In the genomic region with DNA sequence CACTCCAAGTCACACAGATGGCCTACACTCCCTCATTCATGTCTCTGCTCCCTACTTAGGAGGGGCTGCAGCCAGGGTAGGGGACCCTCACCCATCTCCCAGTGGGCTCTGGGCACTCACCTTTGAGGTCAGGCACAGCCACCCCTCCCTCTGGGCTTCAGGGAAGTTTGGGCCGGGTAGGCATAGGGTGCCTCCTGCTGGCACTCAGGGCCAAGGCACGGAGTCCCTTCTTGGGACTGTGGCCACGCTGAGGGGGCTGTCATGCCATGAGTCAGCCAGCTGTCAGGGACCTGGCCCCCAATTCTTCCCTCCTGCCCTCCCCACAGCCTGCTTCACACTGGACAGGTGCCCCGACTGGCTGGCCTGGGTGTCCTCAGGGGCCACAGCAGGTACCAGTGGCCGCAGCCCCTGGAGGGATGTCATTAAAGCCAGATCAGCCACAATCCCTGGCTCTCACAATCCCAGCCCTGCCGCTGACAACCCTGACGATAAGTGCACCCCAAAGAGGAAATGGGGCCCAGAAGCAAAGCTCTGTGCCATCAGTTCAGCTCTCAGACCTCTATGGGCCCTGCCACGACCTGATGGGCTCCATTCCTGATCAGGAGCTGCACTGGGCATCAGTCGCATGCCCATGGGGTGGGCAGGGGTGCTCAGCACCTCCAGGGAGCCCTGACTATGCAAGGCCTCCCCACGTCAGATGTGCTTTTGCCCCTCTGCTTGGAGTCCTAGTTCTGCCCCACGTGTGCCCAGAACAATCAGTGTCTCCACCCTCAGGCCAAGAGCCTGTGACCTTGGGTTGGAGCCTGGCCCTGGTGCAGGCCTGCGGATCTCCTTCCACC, we compare ENCODE assay signal across 16 cellular contexts. TPM values are rescaled to one million over a fixed set of nuclear protein-coding genes. Genes with fewer than 3 reads are reported as not detected.
DNase-seq lines count a peak whose midpoint lies in the region; ATAC-seq and TF ChIP-seq lines count a peak whose summit lies in the region.
"Had no signal": no experiment of that assay in that cellular context is flagged by ENCODE, and none has a peak within 500 bp of the region (broad histone marks: within the 10 kb centered on the region; RNA-seq: fewer than 3 reads in every experiment).

No MANE protein-coding gene starts in this region.

- DNase-seq in endodermal cell (peak; percentile 68), posterior cingulate gyrus (peak in 6 of 10 donors; percentile 2 to 69 (median 22)), substantia nigra (lab: John Stamatoyannopoulos, UW) (no peak), mammary epithelial cell (no peak)
- DNase-seq: activated gamma-delta T cell treated with Interleukin-2 at 50 U/mL for 16 hours, MV-4-11, NCI-H2081, NCI-H524, SW 1271 had no signal

- CTCF ChIA-PET in mammary epithelial cell (lab: Charles Lee; ENCODE audit: low non-redundant PET) = no interaction called here

- no peak overlapping the region for H3K4me3 ChIP-seq in BLaER1 treated with 17β-estradiol and CSF1 and Interleukin-3, amounts not matched to agents 10 nM and 100 nM
- H3K4me3 ChIP-seq in endodermal cell (ENCODE audit: low read length) (no peak overlapping the region), mammary epithelial cell (replicated peaks in 1 of 3; ENCODE audit: insufficient read depth in 1 of 3, low read depth in 2 of 3, low read length in 3 of 3) (no peak overlapping the region)
- H3K4me3 ChIP-seq: gastroesophageal sphincter had no signal

- 89 to 91% methylated on average over 7 to 12 of the region's 12 CpGs for WGBS in endodermal cell (ENCODE audit: insufficient coverage in 1 of 2, insufficient read length in 1 of 2), 2 experiments
- WGBS in mammary epithelial cell (ENCODE audit: low coverage, missing lambda C conversion rate) = 68% methylated on average over 9 of the region's 12 CpGs

- no peaks in the 10 kb centered on the region for H3K79me2 ChIP-seq in mammary epithelial cell (ENCODE audit: insufficient read depth, low read length)

- peaks cover 7% of the 10 kb centered on the region for H3K4me1 Mint-ChIP-seq in endodermal cell
- H3K4me1 Mint-ChIP-seq: memory B cell had no signal

- H3K4me2 ChIP-seq in BLaER1 treated with 17β-estradiol and CSF1 and Interleukin-3, amounts not matched to agents 10 nM and 100 nM = peak overlapping the region; percentile 54 to 98 (median 89); a peak in 21 of 22 replicates
- no peak overlapping the region for H3K4me2 ChIP-seq in mammary epithelial cell (ENCODE audit: insufficient read depth, low read depth, low read length)

- peak; percentile 71 for TF ChIP-seq CTCF in endodermal cell (conservative IDR thresholded peaks at IDR 0.05)
- TF ChIP-seq CTCF in mammary epithelial cell (conservative IDR thresholded peaks at IDR 0.05 in 1 of 2, IDR thresholded peaks at IDR 0.05 in 1 of 2; ENCODE audit: extremely low read depth in 1 of 2, insufficient read depth in 1 of 2, low read depth in 1 of 2, low read length in 2 of 2) = peak in 1 of 2 donors; percentile 31

- ATAC-seq in GM21717 (IDR thresholded peaks at IDR 0.05; ENCODE audit: unreplicated experiment) = no peak
- ATAC-seq: gastroesophageal sphincter, right cardiac atrium had no signal

- H4K20me1 ChIP-seq in BLaER1 treated with 17β-estradiol and CSF1 and Interleukin-3, amounts not matched to agents 10 nM and 100 nM = peaks cover 0 to 3% (median 0%) of the 10 kb centered on the region in 11 experiments; a peak in 1 of 22 replicates
- H4K20me1 ChIP-seq in mammary epithelial cell (ENCODE audit: insufficient read depth, low read length) = no peaks in the 10 kb centered on the region

- no peaks in the 10 kb centered on the region for H3K27me3 ChIP-seq in BLaER1 treated with 17β-estradiol and CSF1 and Interleukin-3, amounts not matched to agents 10 nM and 100 nM
- H3K27me3 ChIP-seq in endodermal cell (ENCODE audit: control insufficient read depth, insufficient read depth, low read length, poor library complexity, severe bottlenecking) (no peaks in the 10 kb centered on the region), mammary epithelial cell (ENCODE audit: insufficient read depth, low read length) (no peaks in the 10 kb centered on the region)

- H3K4me3 Mint-ChIP-seq in endodermal cell = no peak overlapping the region
- H3K4me3 Mint-ChIP-seq: memory B cell had no signal

- intact Hi-C loops in posterior cingulate gyrus (cut with DNase I) = no loop called here
- intact Hi-C loops in mammary epithelial cell (cut with micrococcal nuclease) = no loop called here

- no peaks in the 10 kb centered on the region for H3K36me3 Mint-ChIP-seq in endodermal cell (ENCODE audit: low read depth)
- H3K36me3 Mint-ChIP-seq: memory B cell had no signal

- H2AFZ ChIP-seq in mammary epithelial cell (ENCODE audit: low read depth, low read length) = no peak overlapping the region

- no peaks in the 10 kb centered on the region for H3K36me3 ChIP-seq in BLaER1 treated with 17β-estradiol and CSF1 and Interleukin-3, amounts not matched to agents 10 nM and 100 nM
- H3K36me3 ChIP-seq in endodermal cell (ENCODE audit: control insufficient read depth, insufficient read depth, low read length) (no peaks in the 10 kb centered on the region), mammary epithelial cell (ENCODE audit: insufficient read depth, low read length) (no peaks in the 10 kb centered on the region)
- H3K36me3 ChIP-seq: gastroesophageal sphincter had no signal

- no peak for TF ChIP-seq EP300 in Ishikawa (IDR thresholded peaks at IDR 0.05; ENCODE audit: borderline replicate concordance)

- dilution Hi-C loops in mammary epithelial cell (cut with HindIII; ENCODE audit: low sequenced_read_pairs) = no loop called here

- H3K9me3 Mint-ChIP-seq in endodermal cell = no peaks in the 10 kb centered on the region
- H3K9me3 Mint-ChIP-seq: memory B cell had no signal

- H3K27me3 Mint-ChIP-seq in endodermal cell (ENCODE audit: insufficient read depth) = no peaks in the 10 kb centered on the region

- peak overlapping the region in 6 of 11 experiments; percentile 8 to 74 (median 55); a peak in 6 of 22 replicates for H3K9ac ChIP-seq in BLaER1 treated with 17β-estradiol and CSF1 and Interleukin-3, amounts not matched to agents 10 nM and 100 nM
- H3K9ac ChIP-seq in endodermal cell (ENCODE audit: extremely low read depth, low read length, poor library complexity, severe bottlenecking) (no peak overlapping the region), mammary epithelial cell (ENCODE audit: insufficient read depth, low read length) (no peak overlapping the region)

- H3K27ac Mint-ChIP-seq in endodermal cell = no peak overlapping the region
- H3K27ac Mint-ChIP-seq: memory B cell had no signal

- no peaks in the 10 kb centered on the region for H3K9me3 ChIP-seq in BLaER1 treated with 17β-estradiol and CSF1 and Interleukin-3, amounts not matched to agents 10 nM and 100 nM (replicated peaks in 1 of 11)
- H3K9me3 ChIP-seq in endodermal cell (ENCODE audit: control insufficient read depth, low read length) = no peaks in the 10 kb centered on the region
- no peaks in the 10 kb centered on the region for H3K9me3 ChIP-seq in mammary epithelial cell (replicated peaks; ENCODE audit: insufficient read depth, low read length)
- H3K9me3 ChIP-seq: gastroesophageal sphincter had no signal

- in situ Hi-C loops in mammary epithelial cell (cut with MboI; ENCODE audit: low sequenced_read_pairs in 2 of 2) = loop anchor here in 1 of 2 donors (25.0 kb wide), 1 partner anchor 105 kb away; no protein-coding TSS in a partner anchor

- BruUV-seq in mammary epithelial cell (replicated peaks; lab: Mats Ljungman, UMichigan) = no TSS peak

- peaks cover 66 to 98% (median 91%) of the 10 kb centered on the region in 10 experiments for H3K4me1 ChIP-seq in BLaER1 treated with 17β-estradiol and CSF1 and Interleukin-3, amounts not matched to agents 10 nM and 100 nM
- H3K4me1 ChIP-seq in endodermal cell (ENCODE audit: control insufficient read depth, insufficient read depth, low read length) (no peaks in the 10 kb centered on the region), mammary epithelial cell (ENCODE audit: insufficient read depth, low read length) (no peaks in the 10 kb centered on the region)
- H3K4me1 ChIP-seq: gastroesophageal sphincter had no signal

- peak overlapping the region in 7 of 11 experiments; percentile 52 to 88 (median 76); a peak in 11 of 22 replicates for H3K27ac ChIP-seq in BLaER1 treated with 17β-estradiol and CSF1 and Interleukin-3, amounts not matched to agents 10 nM and 100 nM
- H3K27ac ChIP-seq in endodermal cell (ENCODE audit: low read depth, low read length) (no peak overlapping the region), substantia nigra (ENCODE audit: low read depth, low read length, poor library complexity, severe bottlenecking) (no peak overlapping the region), mammary epithelial cell (ENCODE audit: insufficient read depth, low read depth, low read length) (no peak overlapping the region)
- H3K27ac ChIP-seq: epithelial cell of prostate, gastroesophageal sphincter had no signal

- peak; percentile 35; the same call in 1 of the 2 replicates for TF ChIP-seq RAD21 in Ishikawa (IDR thresholded peaks at IDR 0.05; ENCODE audit: low read depth)

TF ChIP-seq in Ishikawa, 13 proteins besides CTCF, POLR2A, EP300 and RAD21 (continues in another document):
- TF ChIP-seq TAF1 (IDR thresholded peaks at IDR 0.05; ENCODE audit: low read depth) (no peak), ZBTB7A (IDR thresholded peaks at IDR 0.05; ENCODE audit: low read depth) (no peak)
- TF ChIP-seq, protein P1, sequence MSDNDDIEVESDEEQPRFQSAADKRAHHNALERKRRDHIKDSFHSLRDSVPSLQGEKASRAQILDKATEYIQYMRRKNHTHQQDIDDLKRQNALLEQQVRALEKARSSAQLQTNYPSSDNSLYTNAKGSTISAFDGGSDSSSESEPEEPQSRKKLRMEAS (IDR thresholded peaks at IDR 0.05) = no peak
- TF ChIP-seq, protein P2, sequence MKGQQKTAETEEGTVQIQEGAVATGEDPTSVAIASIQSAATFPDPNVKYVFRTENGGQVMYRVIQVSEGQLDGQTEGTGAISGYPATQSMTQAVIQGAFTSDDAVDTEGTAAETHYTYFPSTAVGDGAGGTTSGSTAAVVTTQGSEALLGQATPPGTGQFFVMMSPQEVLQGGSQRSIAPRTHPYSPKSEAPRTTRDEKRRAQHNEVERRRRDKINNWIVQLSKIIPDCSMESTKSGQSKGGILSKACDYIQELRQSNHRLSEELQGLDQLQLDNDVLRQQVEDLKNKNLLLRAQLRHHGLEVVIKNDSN (IDR thresholded peaks at IDR 0.05) = no peak

RNA-seq across cellular contexts. Expression of a gene that starts 34.1 kb away (rescaled TPM):
- 1 to 10 TPM; 1.2 to 3.5 TPM for total RNA-seq in endodermal cell
- 2.6 TPM for polyA plus RNA-seq in endodermal cell (2013, experiment 1 of 2)
- polyA plus RNA-seq in endodermal cell (2013, experiment 2 of 2) = 2.3 TPM
- total RNA-seq in mammary epithelial cell = 1 to 10 TPM in 1 of 2 donors, under 1 TPM in 1; 0.17 to 1.5 TPM
- polyA plus RNA-seq in mammary epithelial cell = 0.80 TPM
- 0.21 TPM for polyA minus RNA-seq in mammary epithelial cell

Comparison
In these comparisons a context has a peak if more than half of its experiments do, and no peak if none do; other contexts are left out.
1. H3K27ac ChIP-seq: peak in BLaER1 treated with 17β-estradiol and CSF1 and Interleukin-3, amounts not matched to agents 10 nM and 100 nM (7 of 11); none in endodermal cell (single experiment), substantia nigra (single experiment) and mammary epithelial cell (single experiment).
2. H3K9ac ChIP-seq: peak in BLaER1 treated with 17β-estradiol and CSF1 and Interleukin-3, amounts not matched to agents 10 nM and 100 nM (6 of 11); none in endodermal cell (single experiment) and mammary epithelial cell (single experiment).
3. DNase-seq: peak in endodermal cell (single experiment) and posterior cingulate gyrus (6 of 10); none in substantia nigra (0 of 49) and mammary epithelial cell (single experiment).